ENCODE assay signal across 20 cellular contexts in genomic region chr14:58947156-58947555, GRCh38.
"Had no signal": no experiment of that assay in that cellular context is flagged by ENCODE, and none has a peak within 500 bp of the region (broad histone marks: within the 10 kb centered on the region; RNA-seq: fewer than 3 reads in every experiment).

No MANE protein-coding gene starts in this region.

- H3K4me3 Mint-ChIP-seq: activated naive CD8-positive, alpha-beta T cell treated with anti-CD3 and anti-CD28 coated beads, Interleukin-2, amount 50 U/mL, for 24 hours; activated T-cell treated with anti-CD3 and anti-CD28 coated beads, Interleukin-2, amount 50 U/mL, for 4 hours; T-helper 1 cell treated with Interleukin-12 subunit alpha and Interleukin-12 subunit beta and Interleukin-4 antibody, amounts not matched to agents 30 μg/mL and 1 μg/mL, for 36 hours; WTC11 had no signal

- H3K4me3 ChIP-seq: body of pancreas, cardiac muscle cell, MG63 had no signal

- H3K27me3 ChIP-seq: body of pancreas, cardiac muscle cell, MG63 had no signal

- H3K36me3 ChIP-seq: cardiac muscle cell, MG63 had no signal

- H3K27ac ChIP-seq: body of pancreas, cardiac muscle cell had no signal

- DNase-seq: activated CD4-positive, alpha-beta T cell treated with anti-CD3 and anti-CD28 coated beads for 48 hours; activated CD4-positive, alpha-beta T cell treated with anti-CD3 and anti-CD28 coated beads, Interleukin-2, amount 50 U/mL, for 48 hours; activated CD4-positive, CD25-positive, alpha-beta regulatory T cell treated with anti-CD3 and anti-CD28 coated beads, Interleukin-2, amount 50 U/mL, for 72 hours; activated effector memory CD4-positive, alpha-beta T cell treated with anti-CD3 and anti-CD28 coated beads, Interleukin-2, amount 50 U/mL, for 16 hours; activated naive CD4-positive, alpha-beta T cell treated with Interleukin-2 at 50 U/mL for 16 hours; activated naive CD8-positive, alpha-beta T cell treated with anti-CD3 and anti-CD28 coated beads, Interleukin-2, amount 50 U/mL, for 24 hours; activated T-cell treated with anti-CD3 and anti-CD28 coated beads, Interleukin-2, amount 50 U/mL, for 4 hours; body of pancreas; MG63; MV-4-11; NCI-H1092 treated with DMSO at 0.1 percent for 48 hours; NCI-H1417 treated with DMSO at 0.1 percent for 48 hours; NCI-H1694 treated with DMSO at 0.1 percent for 48 hours; NCI-H2029 treated with DMSO at 0.1 percent for 48 hours; NCI-H446; SHP77 treated with DMSO at 0.1 percent for 48 hours had no signal

- H3K4me1 Mint-ChIP-seq: activated naive CD8-positive, alpha-beta T cell treated with anti-CD3 and anti-CD28 coated beads, Interleukin-2, amount 50 U/mL, for 24 hours had no signal

- H3K9me3 ChIP-seq: body of pancreas, MG63 had no signal

- H3K27ac Mint-ChIP-seq: activated naive CD4-positive, alpha-beta T cell treated with anti-CD3 and anti-CD28 coated beads, Interleukin-2, amount 50 U/mL, for 72 hours; activated naive CD8-positive, alpha-beta T cell treated with anti-CD3 and anti-CD28 coated beads, Interleukin-2, amount 50 U/mL, for 24 hours; T-helper 1 cell treated with Interleukin-12 subunit alpha and Interleukin-12 subunit beta and Interleukin-4 antibody, amounts not matched to agents 30 μg/mL and 1 μg/mL, for 36 hours; WTC11 had no signal

- H3K36me3 Mint-ChIP-seq: activated naive CD4-positive, alpha-beta T cell treated with anti-CD3 and anti-CD28 coated beads, Interleukin-2, amount 50 U/mL, for 72 hours had no signal

- H3K9me3 Mint-ChIP-seq: activated naive CD8-positive, alpha-beta T cell treated with anti-CD3 and anti-CD28 coated beads, Interleukin-2, amount 50 U/mL, for 24 hours; T-helper 1 cell treated with Interleukin-12 subunit alpha and Interleukin-12 subunit beta and Interleukin-4 antibody, amounts not matched to agents 30 μg/mL and 1 μg/mL, for 36 hours had no signal
